ENCODE assay signal across 1 cellular context in genomic region chr13:31174018-31174417, GRCh38.
TF ChIP-seq lines count a peak whose summit lies in the region.

No MANE protein-coding gene starts in this region.

TF ChIP-seq in A549, 52 proteins besides CTCF, POLR2A, EP300 and RAD21 (continued from another document):
- TF ChIP-seq BCL3 (IDR thresholded peaks at IDR 0.05) (no peak), ZC3H11A (IDR thresholded peaks at IDR 0.05) (no peak), ESRRA (IDR thresholded peaks at IDR 0.05; ENCODE audit: borderline replicate concordance, low read length) (no peak), CHD2 (IDR thresholded peaks at IDR 0.05; ENCODE audit: low read length, partially characterized antibody) (no peak), POLR2AphosphoS2 (conservative IDR thresholded peaks at IDR 0.05; ENCODE audit: low read length) (no peak), NPAS2 (CRISPR knock-in tag; IDR thresholded peaks at IDR 0.05; ENCODE audit: borderline replicate concordance) (no peak), JUNB (IDR thresholded peaks at IDR 0.05) (no peak)
